ENCODE assay signal across 24 cellular contexts in the genomic region with DNA sequence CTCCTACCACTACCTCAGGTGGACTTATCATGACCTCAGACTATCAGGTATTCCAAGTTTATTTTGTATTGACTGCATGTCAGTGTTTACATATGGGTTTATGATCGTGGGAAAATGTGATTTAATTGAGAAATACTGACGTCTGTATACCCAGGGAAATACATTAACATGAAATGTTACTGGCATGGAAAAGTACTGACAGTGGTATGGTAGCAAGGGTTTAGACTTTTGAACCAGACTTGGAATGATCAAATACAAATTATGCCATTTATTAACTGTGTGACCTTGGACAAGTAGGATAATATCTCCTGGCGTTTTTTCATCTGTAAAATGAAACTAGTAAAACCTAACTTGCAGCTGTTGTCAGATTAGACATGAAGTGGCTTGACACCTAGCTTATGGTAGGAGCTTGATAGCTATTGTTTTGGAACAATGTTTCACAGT.
"Had no signal": no experiment of that assay in that cellular context is flagged by ENCODE, and none has a peak within 500 bp of the region (broad histone marks: within the 10 kb centered on the region; RNA-seq: fewer than 3 reads in every experiment).

No MANE protein-coding gene starts in this region.

- ATAC-seq: activated CD8-positive, alpha-beta memory T cell treated with anti-CD3 and anti-CD28 coated beads, Interleukin-2, amount 10 ng/mL, durations not matched to agents 7 days and 5 days; activated naive CD8-positive, alpha-beta T cell treated with anti-CD3 and anti-CD28 coated beads, Interleukin-2, amount 50 U/mL, for 24 hours had no signal

- H3K27ac ChIP-seq: ascending aorta, brain microvascular endothelial cell, cardiac muscle cell, RWPE1 had no signal

- H3K27me3 ChIP-seq: ascending aorta, brain microvascular endothelial cell, cardiac muscle cell, Peyer's patch had no signal

- DNase-seq: activated B cell treated with CpG ODN at 0.5 μM for 24 hours; activated CD4-positive, alpha-beta T cell treated with anti-CD3 and anti-CD28 coated beads for 1 hour; activated CD4-positive, alpha-beta T cell treated with anti-CD3 and anti-CD28 coated beads, Interleukin-2, amount 10 ng/mL, durations not matched to agents 24 days and 14 days; activated CD4-positive, alpha-beta T cell treated with anti-CD3 and anti-CD28 coated beads, Interleukin-2, amount 50 U/mL, for 48 hours; activated CD8-positive, alpha-beta memory T cell treated with anti-CD3 and anti-CD28 coated beads, Interleukin-2, amount 10 ng/mL, durations not matched to agents 7 days and 5 days; activated effector memory CD4-positive, alpha-beta T cell treated with anti-CD3 and anti-CD28 coated beads, Interleukin-2, amount 50 U/mL, for 16 hours; activated naive CD4-positive, alpha-beta T cell treated with Interleukin-2 at 50 U/mL for 16 hours; activated naive CD8-positive, alpha-beta T cell treated with anti-CD3 and anti-CD28 coated beads, Interleukin-2, amount 50 U/mL, for 24 hours; activated T-cell treated with anti-CD3 and anti-CD28 coated beads, Interleukin-2, amount 50 U/mL, for 24 hours; amniotic stem cell; brain microvascular endothelial cell; Kasumi-1; MV-4-11; NCI-H1092 treated with DMSO at 0.1 percent for 48 hours; NCI-H1436; NCI-H1694 treated with DMSO at 0.1 percent for 48 hours; NCI-H2029 treated with DMSO at 0.1 percent for 48 hours; NCI-H510A treated with DMSO at 0.1 percent for 48 hours; NCI-H69; Peyer's patch; Right ventricle myocardium superior had no signal

- H3K4me1 ChIP-seq: ascending aorta, Peyer's patch had no signal

- H3K9me3 ChIP-seq: ascending aorta, Peyer's patch had no signal

- H3K4me3 ChIP-seq: ascending aorta, cardiac muscle cell, Peyer's patch had no signal
